1 cellular context compared by ENCODE assay signal in the genomic region with DNA sequence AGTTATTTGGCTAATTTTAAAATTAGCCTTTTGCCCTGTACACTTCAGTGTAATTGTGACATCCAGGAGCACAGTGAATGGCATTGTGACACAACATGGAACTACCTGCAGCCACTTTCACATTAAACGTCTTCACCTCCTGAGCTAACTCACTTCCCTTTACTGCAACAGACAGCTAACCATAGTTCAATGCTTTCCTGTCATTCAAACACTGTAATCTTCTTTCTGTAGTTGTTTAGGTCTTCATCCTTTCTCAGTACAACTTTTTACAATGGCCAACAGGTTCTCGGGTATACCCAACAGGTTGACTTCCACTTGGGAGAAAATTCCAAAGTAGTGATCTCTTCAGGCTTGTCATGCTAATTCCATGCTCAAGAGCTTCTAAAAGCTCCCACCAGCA.
TF ChIP-seq lines count a peak whose summit lies in the region.

No MANE protein-coding gene starts in this region.

TF ChIP-seq in WTC11, 78 proteins besides CTCF, POLR2A, EP300 and RAD21 (continued from another document):
- no peak for TF ChIP-seq PRDM15 (CRISPR knock-in tag; IDR thresholded peaks at IDR 0.05)
TF ChIP-seq in WTC11: peak in this region for 0.
